Comparison of ENCODE assay signal across 16 cellular contexts in the genomic region with DNA sequence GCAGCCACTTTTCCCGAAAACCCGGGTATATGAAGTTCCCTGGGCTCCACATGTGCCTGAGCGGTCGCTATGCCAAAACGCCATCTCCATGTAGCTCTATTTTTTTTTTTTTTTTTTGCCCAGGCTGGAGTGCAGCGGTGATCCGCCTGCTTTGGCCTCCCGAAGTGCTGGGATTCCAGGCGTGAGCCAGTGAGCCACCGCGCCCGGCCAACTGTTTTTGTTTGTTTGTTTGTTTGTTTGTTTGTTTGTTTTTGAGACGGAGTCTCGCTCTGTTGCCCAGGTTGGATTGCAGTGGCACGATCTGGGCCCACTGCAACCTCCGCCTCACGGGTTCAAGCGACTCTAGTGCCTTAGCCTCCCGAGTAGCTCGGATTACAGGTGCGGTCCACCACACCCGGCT.
"Had no signal": no experiment of that assay in that cellular context is flagged by ENCODE, and none has a peak within 500 bp of the region (broad histone marks: within the 10 kb centered on the region; RNA-seq: fewer than 3 reads in every experiment).

No MANE protein-coding gene starts in this region.

- H3K27ac ChIP-seq: body of pancreas, hepatocyte, neutrophil, SK-N-MC, WERI-Rb-1 had no signal

- DNase-seq: activated CD4-positive, alpha-beta T cell treated with anti-CD3 and anti-CD28 coated beads for 4 hours; activated CD8-positive, alpha-beta memory T cell treated with anti-CD3 and anti-CD28 coated beads for 24 hours; activated naive CD4-positive, alpha-beta T cell treated with anti-CD3 and anti-CD28 coated beads for 36 hours; naive thymus-derived CD8-positive, alpha-beta T cell; stimulated activated CD4-positive, alpha-beta T cell treated with anti-CD3 and anti-CD28 coated beads, Interleukin-4, amount 100 ng/mL, for 1 hour; stimulated activated CD8-positive, alpha-beta memory T cell treated with anti-CD3 and anti-CD28 coated beads, Interleukin-4, amount 100 ng/mL, for 48 hours; stimulated activated naive CD8-positive, alpha-beta T cell treated with anti-CD3 and anti-CD28 coated beads, Interleukin-15, Interleukin-2, amounts not matched to agents 100 U/mL and 50 U/mL, for 24 hours; T-cell; T1000; WERI-Rb-1 had no signal

- H3K4me1 ChIP-seq: body of pancreas, gastroesophageal sphincter had no signal

- H3K9me3 ChIP-seq: body of pancreas, gastroesophageal sphincter, mucosa of descending colon, neutrophil had no signal

- ATAC-seq: naive thymus-derived CD8-positive, alpha-beta T cell; stimulated activated naive CD8-positive, alpha-beta T cell treated with anti-CD3 and anti-CD28 coated beads, Interleukin-15, Interleukin-2, amounts not matched to agents 100 U/mL and 50 U/mL, for 24 hours; T-cell had no signal

- H3K4me3 ChIP-seq: body of pancreas, hepatocyte, mucosa of descending colon, SK-N-MC had no signal

- H3K36me3 ChIP-seq: gastroesophageal sphincter, neutrophil, WERI-Rb-1 had no signal

- H3K27me3 ChIP-seq: body of pancreas, gastroesophageal sphincter, hepatocyte had no signal
